1 cellular context compared by ENCODE assay signal in the genomic region with DNA sequence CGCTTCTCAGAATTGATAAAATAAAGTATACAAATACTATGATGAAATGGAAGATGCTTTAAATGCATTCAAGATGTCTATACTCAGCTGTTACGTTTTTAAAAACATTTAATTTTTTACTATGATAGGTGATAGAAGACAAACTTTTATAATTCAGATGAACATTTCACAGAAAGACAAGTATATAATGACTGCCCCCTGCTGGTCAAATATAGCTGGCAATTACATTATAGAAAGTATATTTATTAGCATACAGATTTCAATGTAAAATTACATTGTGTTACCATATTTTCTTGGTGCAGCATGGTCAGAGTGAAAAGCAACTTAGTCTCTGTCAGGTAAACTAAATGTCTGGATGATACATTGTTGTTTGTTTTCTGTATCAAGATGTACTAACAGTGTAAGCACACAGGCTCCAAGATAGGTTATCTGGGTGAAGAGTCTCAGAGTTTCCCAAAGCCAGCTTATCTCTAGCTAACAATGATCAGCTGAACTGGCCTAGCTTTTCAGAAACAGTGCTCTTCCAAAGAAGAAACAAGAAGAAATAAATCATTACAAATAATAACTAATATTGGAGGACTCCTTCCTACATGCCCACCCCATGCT.
TF ChIP-seq lines count a peak whose summit lies in the region.

No MANE protein-coding gene starts in this region.

TF ChIP-seq in K562, 482 proteins besides CTCF, POLR2A, EP300 and RAD21:
- no peak for TF ChIP-seq FOXJ3 (CRISPR knock-in tag; IDR thresholded peaks at IDR 0.05)
- TF ChIP-seq GTF2E2 (tag; IDR thresholded peaks at IDR 0.05) = no peak
- TF ChIP-seq, protein P1, sequence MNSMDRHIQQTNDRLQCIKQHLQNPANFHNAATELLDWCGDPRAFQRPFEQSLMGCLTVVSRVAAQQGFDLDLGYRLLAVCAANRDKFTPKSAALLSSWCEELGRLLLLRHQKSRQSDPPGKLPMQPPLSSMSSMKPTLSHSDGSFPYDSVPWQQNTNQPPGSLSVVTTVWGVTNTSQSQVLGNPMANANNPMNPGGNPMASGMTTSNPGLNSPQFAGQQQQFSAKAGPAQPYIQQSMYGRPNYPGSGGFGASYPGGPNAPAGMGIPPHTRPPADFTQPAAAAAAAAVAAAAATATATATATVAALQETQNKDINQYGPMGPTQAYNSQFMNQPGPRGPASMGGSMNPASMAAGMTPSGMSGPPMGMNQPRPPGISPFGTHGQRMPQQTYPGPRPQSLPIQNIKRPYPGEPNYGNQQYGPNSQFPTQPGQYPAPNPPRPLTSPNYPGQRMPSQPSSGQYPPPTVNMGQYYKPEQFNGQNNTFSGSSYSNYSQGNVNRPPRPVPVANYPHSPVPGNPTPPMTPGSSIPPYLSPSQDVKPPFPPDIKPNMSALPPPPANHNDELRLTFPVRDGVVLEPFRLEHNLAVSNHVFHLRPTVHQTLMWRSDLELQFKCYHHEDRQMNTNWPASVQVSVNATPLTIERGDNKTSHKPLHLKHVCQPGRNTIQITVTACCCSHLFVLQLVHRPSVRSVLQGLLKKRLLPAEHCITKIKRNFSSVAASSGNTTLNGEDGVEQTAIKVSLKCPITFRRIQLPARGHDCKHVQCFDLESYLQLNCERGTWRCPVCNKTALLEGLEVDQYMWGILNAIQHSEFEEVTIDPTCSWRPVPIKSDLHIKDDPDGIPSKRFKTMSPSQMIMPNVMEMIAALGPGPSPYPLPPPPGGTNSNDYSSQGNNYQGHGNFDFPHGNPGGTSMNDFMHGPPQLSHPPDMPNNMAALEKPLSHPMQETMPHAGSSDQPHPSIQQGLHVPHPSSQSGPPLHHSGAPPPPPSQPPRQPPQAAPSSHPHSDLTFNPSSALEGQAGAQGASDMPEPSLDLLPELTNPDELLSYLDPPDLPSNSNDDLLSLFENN (IDR thresholded peaks at IDR 0.05; ENCODE audit: low read depth in 2 of 2, low read length in 2 of 2) = no peak
- no peak for TF ChIP-seq SRSF7 (optimal IDR thresholded peaks at IDR 0.05; ENCODE audit: low read depth, low read length)
- TF ChIP-seq, protein P2, sequence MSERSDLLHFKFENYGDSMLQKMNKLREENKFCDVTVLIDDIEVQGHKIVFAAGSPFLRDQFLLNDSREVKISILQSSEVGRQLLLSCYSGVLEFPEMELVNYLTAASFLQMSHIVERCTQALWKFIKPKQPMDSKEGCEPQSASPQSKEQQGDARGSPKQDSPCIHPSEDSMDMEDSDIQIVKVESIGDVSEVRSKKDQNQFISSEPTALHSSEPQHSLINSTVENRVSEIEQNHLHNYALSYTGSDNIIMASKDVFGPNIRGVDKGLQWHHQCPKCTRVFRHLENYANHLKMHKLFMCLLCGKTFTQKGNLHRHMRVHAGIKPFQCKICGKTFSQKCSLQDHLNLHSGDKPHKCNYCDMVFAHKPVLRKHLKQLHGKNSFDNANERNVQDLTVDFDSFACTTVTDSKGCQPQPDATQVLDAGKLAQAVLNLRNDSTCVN (CRISPR knock-in tag; IDR thresholded peaks at IDR 0.05) = no peak
- TF ChIP-seq FOSL1 (tag; conservative IDR thresholded peaks at IDR 0.05) = 0 out of 2 replicates have a peak, but pooled peaks have one; percentile 26
- TF ChIP-seq ZNF431 (CRISPR knock-in tag; IDR thresholded peaks at IDR 0.05) = no peak
- TF ChIP-seq, protein P3, sequence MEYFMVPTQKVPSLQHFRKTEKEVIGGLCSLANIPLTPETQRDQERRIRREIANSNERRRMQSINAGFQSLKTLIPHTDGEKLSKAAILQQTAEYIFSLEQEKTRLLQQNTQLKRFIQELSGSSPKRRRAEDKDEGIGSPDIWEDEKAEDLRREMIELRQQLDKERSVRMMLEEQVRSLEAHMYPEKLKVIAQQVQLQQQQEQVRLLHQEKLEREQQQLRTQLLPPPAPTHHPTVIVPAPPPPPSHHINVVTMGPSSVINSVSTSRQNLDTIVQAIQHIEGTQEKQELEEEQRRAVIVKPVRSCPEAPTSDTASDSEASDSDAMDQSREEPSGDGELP (CRISPR knock-in tag; IDR thresholded peaks at IDR 0.05; ENCODE audit: borderline replicate concordance) = no peak
- no peak for TF ChIP-seq ZBTB17 (CRISPR knock-in tag; IDR thresholded peaks at IDR 0.05)
- TF ChIP-seq CBX8 (IDR thresholded peaks at IDR 0.05; ENCODE audit: borderline replicate concordance, extremely low read depth, low read depth, low read length, poor library complexity, severe bottlenecking) = no peak
- no peak for TF ChIP-seq CHD1 (IDR thresholded peaks at IDR 0.05; ENCODE audit: low read length)
- TF ChIP-seq, protein P4, sequence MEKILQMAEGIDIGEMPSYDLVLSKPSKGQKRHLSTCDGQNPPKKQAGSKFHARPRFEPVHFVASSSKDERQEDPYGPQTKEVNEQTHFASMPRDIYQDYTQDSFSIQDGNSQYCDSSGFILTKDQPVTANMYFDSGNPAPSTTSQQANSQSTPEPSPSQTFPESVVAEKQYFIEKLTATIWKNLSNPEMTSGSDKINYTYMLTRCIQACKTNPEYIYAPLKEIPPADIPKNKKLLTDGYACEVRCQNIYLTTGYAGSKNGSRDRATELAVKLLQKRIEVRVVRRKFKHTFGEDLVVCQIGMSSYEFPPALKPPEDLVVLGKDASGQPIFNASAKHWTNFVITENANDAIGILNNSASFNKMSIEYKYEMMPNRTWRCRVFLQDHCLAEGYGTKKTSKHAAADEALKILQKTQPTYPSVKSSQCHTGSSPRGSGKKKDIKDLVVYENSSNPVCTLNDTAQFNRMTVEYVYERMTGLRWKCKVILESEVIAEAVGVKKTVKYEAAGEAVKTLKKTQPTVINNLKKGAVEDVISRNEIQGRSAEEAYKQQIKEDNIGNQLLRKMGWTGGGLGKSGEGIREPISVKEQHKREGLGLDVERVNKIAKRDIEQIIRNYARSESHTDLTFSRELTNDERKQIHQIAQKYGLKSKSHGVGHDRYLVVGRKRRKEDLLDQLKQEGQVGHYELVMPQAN (IDR thresholded peaks at IDR 0.05; ENCODE audit: borderline replicate concordance) = no peak
- TF ChIP-seq, protein P5, sequence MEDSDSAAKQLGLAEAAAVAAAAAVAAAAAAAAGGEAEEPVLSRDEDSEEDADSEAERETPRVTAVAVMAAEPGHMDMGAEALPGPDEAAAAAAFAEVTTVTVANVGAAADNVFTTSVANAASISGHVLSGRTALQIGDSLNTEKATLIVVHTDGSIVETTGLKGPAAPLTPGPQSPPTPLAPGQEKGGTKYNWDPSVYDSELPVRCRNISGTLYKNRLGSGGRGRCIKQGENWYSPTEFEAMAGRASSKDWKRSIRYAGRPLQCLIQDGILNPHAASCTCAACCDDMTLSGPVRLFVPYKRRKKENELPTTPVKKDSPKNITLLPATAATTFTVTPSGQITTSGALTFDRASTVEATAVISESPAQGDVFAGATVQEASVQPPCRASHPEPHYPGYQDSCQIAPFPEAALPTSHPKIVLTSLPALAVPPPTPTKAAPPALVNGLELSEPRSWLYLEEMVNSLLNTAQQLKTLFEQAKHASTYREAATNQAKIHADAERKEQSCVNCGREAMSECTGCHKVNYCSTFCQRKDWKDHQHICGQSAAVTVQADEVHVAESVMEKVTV (CRISPR knock-in tag; IDR thresholded peaks at IDR 0.05) = peak; percentile 31; the same call in 1 of the 2 replicates
- no peak for TF ChIP-seq LCOR (CRISPR knock-in tag; IDR thresholded peaks at IDR 0.05)
- TF ChIP-seq, protein P6, sequence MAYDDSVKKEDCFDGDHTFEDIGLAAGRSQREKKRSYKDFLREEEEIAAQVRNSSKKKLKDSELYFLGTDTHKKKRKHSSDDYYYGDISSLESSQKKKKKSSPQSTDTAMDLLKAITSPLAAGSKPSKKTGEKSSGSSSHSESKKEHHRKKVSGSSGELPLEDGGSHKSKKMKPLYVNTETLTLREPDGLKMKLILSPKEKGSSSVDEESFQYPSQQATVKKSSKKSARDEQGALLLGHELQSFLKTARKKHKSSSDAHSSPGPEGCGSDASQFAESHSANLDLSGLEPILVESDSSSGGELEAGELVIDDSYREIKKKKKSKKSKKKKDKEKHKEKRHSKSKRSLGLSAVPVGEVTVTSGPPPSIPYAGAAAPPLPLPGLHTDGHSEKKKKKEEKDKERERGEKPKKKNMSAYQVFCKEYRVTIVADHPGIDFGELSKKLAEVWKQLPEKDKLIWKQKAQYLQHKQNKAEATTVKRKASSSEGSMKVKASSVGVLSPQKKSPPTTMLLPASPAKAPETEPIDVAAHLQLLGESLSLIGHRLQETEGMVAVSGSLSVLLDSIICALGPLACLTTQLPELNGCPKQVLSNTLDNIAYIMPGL (CRISPR knock-in tag; IDR thresholded peaks at IDR 0.05) = no peak
- TF ChIP-seq SMC3 (conservative IDR thresholded peaks at IDR 0.05; ENCODE audit: insufficient read depth, low read depth, low read length) = peak; percentile 21; the same call in 1 of the 2 replicates
